27 cellular contexts compared by ENCODE assay signal in genomic region chr5:125785407-125785806, GRCh38.
"Had no signal": no experiment of that assay in that cellular context is flagged by ENCODE, and none has a peak within 500 bp of the region (broad histone marks: within the 10 kb centered on the region; RNA-seq: fewer than 3 reads in every experiment).

No MANE protein-coding gene starts in this region.

- H3K27ac ChIP-seq: colonic mucosa, coronary artery, dorsolateral prefrontal cortex, epithelial cell of prostate, esophagus muscularis mucosa, esophagus squamous epithelium, foreskin keratinocyte, gastrocnemius medialis, gastroesophageal sphincter, heart left ventricle, heart right ventricle had no signal

- H3K4me3 ChIP-seq: colonic mucosa, coronary artery, dorsolateral prefrontal cortex, esophagus muscularis mucosa, esophagus squamous epithelium, gastrocnemius medialis, gastroesophageal sphincter, heart left ventricle, heart right ventricle had no signal

- DNase-seq: colonic mucosa; cortex of kidney; dermis blood vessel endothelial cell; dorsolateral prefrontal cortex; effector CD4-positive, alpha-beta T cell; effector CD8-positive, alpha-beta T cell; effector memory CD4-positive, alpha-beta T cell; effector memory CD8-positive, alpha-beta T cell; endodermal cell; erythroblast; esophagus squamous epithelium; foreskin fibroblast; foreskin keratinocyte; foreskin melanocyte; gastrocnemius medialis; glutamatergic neuron; head of caudate nucleus; heart left ventricle; heart right ventricle had no signal

- H3K9me3 ChIP-seq: colonic mucosa, esophagus squamous epithelium, gastrocnemius medialis, gastroesophageal sphincter had no signal

- H3K27me3 ChIP-seq: colonic mucosa, dorsolateral prefrontal cortex, esophagus muscularis mucosa, esophagus squamous epithelium, foreskin keratinocyte, gastrocnemius medialis, gastroesophageal sphincter, heart left ventricle, heart right ventricle had no signal

- H3K4me1 ChIP-seq: colonic mucosa, esophagus muscularis mucosa, esophagus squamous epithelium, foreskin keratinocyte, gastrocnemius medialis, gastroesophageal sphincter, heart left ventricle, heart right ventricle had no signal

- H3K36me3 ChIP-seq: colonic mucosa, esophagus muscularis mucosa, esophagus squamous epithelium, gastrocnemius medialis, gastroesophageal sphincter, heart left ventricle, heart right ventricle had no signal

- FAIRE-seq: colon, endometrium, endothelial cell of umbilical vein, frontal cortex had no signal
